Comparison of ENCODE assay signal across 14 cellular contexts in the genomic region with DNA sequence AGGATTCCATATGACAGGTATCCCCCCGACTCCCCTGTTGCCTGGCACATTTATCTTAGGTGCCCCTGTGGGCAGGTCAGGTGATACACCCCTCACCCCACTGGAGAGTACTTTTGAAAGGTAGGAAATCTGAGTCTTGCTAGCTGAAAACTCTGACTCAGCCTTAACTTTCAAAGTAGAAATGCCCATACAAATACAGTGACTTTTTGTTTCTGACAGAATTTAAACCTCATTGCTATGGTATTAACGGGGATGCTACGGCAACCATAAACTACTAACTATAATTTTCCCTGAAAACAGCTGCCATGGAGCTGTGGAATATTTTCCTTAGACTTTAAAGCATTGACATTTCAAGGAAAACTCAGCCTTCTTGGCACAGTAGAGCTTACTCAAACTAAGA.
"Had no signal": no experiment of that assay in that cellular context is flagged by ENCODE, and none has a peak within 500 bp of the region (broad histone marks: within the 10 kb centered on the region; RNA-seq: fewer than 3 reads in every experiment).

No MANE protein-coding gene starts in this region.

- DNase-seq: activated CD4-positive, CD25-positive, alpha-beta regulatory T cell treated with anti-CD3 and anti-CD28 coated beads, Interleukin-2, amount 50 U/mL, for 72 hours; activated naive CD8-positive, alpha-beta T cell treated with anti-CD3 and anti-CD28 coated beads, Interleukin-2, amount 10 ng/mL, durations not matched to agents 7 days and 5 days; dorsolateral prefrontal cortex; endodermal cell; erythroblast; stimulated activated CD4-positive, alpha-beta T cell treated with anti-CD3 and anti-CD28 coated beads, Interleukin-2, amount 100 ng/mL, for 48 hours; stimulated activated naive CD4-positive, alpha-beta T cell; T-helper 1 cell; T1000; tibial artery; uterus had no signal

- H3K4me1 Mint-ChIP-seq: activated naive CD8-positive, alpha-beta T cell treated with anti-CD3 and anti-CD28 coated beads, Interleukin-2, amount 10 ng/mL, durations not matched to agents 7 days and 5 days had no signal

- H3K4me3 ChIP-seq: dorsolateral prefrontal cortex, tibial artery, uterus had no signal

- H3K27ac Mint-ChIP-seq: activated naive CD8-positive, alpha-beta T cell treated with anti-CD3 and anti-CD28 coated beads, Interleukin-2, amount 10 ng/mL, durations not matched to agents 7 days and 5 days; activated T-helper 1 cell treated with anti-CD3 and anti-CD28 coated beads, Interleukin-12 subunit alpha, Interleukin-12 subunit beta, Interleukin-2, Interleukin-4 antibody, amounts not matched to agents 30 ng/mL and 10 ng/mL and 1 ng/mL, durations not matched to agents 14 hours and 24 hours and 36 hours; endodermal cell; mesothelial cell of epicardium had no signal

- H3K27ac ChIP-seq: dorsolateral prefrontal cortex, tibial artery, uterus had no signal

- H3K9me3 ChIP-seq: tibial artery, uterus had no signal

- H3K36me3 ChIP-seq: tibial artery, uterus had no signal

- H3K9me3 Mint-ChIP-seq: activated T-helper 1 cell treated with anti-CD3 and anti-CD28 coated beads, Interleukin-12 subunit alpha, Interleukin-12 subunit beta, Interleukin-2, Interleukin-4 antibody, amounts not matched to agents 30 ng/mL and 10 ng/mL and 1 ng/mL, durations not matched to agents 14 hours and 24 hours and 36 hours; endodermal cell had no signal

- H3K4me1 ChIP-seq: uterus had no signal

- H3K27me3 ChIP-seq: dorsolateral prefrontal cortex, tibial artery, uterus had no signal

- H3K27me3 Mint-ChIP-seq: activated naive CD8-positive, alpha-beta T cell treated with anti-CD3 and anti-CD28 coated beads, Interleukin-2, amount 10 ng/mL, durations not matched to agents 7 days and 5 days had no signal

- H3K4me3 Mint-ChIP-seq: activated naive CD8-positive, alpha-beta T cell treated with anti-CD3 and anti-CD28 coated beads, Interleukin-2, amount 10 ng/mL, durations not matched to agents 7 days and 5 days; activated T-helper 1 cell treated with anti-CD3 and anti-CD28 coated beads, Interleukin-12 subunit alpha, Interleukin-12 subunit beta, Interleukin-2, Interleukin-4 antibody, amounts not matched to agents 30 ng/mL and 10 ng/mL and 1 ng/mL, durations not matched to agents 14 hours and 24 hours and 36 hours; endodermal cell; mesothelial cell of epicardium; neural crest cell had no signal

- H3K36me3 Mint-ChIP-seq: activated naive CD8-positive, alpha-beta T cell treated with anti-CD3 and anti-CD28 coated beads, Interleukin-2, amount 10 ng/mL, durations not matched to agents 7 days and 5 days had no signal
